ENCODE assay signal across 15 cellular contexts in the genomic region with DNA sequence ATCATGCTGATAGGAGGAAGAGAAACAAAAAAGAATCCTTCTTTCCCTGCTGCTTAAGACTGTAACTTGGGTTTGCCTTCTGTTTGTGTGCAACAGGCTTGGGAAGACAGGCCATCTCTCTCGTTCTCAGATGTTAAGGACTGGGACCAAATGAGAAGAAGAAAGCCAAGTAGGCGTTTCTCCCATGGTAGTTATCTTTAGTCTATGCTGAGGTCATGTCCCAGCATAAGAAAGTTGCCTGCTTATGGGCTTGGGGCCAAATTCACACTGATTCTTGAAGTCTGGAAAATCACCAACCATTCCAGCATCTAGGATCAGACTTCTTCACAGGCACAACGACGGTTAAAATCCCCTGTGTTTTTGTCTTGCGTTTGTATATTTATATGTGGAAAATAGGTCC. TPM values are rescaled to one million over a fixed set of nuclear protein-coding genes. Genes with fewer than 3 reads are reported as not detected.
DNase-seq lines count a peak whose midpoint lies in the region; ATAC-seq and TF ChIP-seq lines count a peak whose summit lies in the region.
"Had no signal": no experiment of that assay in that cellular context is flagged by ENCODE, and none has a peak within 500 bp of the region (broad histone marks: within the 10 kb centered on the region; RNA-seq: fewer than 3 reads in every experiment).

No MANE protein-coding gene starts in this region.

- intact Hi-C loops in Right ventricle myocardium superior (cut with DNase I): no loop called here
- intact Hi-C loops in cardiac septum (cut with DNase I): no loop called here
- intact Hi-C loops in left ventricle myocardium superior (cut with micrococcal nuclease): no loop called here
- intact Hi-C loops in A673 (cut with micrococcal nuclease; ENCODE audit: unreplicated experiment): no loop called here

- CTCF ChIA-PET in A673 (lab: Charles Lee): no interaction called here

- H3K9ac ChIP-seq in smooth muscle cell (ENCODE audit: low read depth): no peak overlapping the region
- H3K9ac ChIP-seq: BLaER1 treated with 17β-estradiol and CSF1 and Interleukin-3, amounts not matched to agents 10 nM and 100 nM had no signal

- H3K4me1 ChIP-seq in smooth muscle cell (ENCODE audit: low read depth): no peaks in the 10 kb centered on the region
- no peaks in the 10 kb centered on the region for H3K4me1 ChIP-seq in A673 (ENCODE audit: insufficient read depth, low read length, poor library complexity, severe bottlenecking)

- H3K27me3 ChIP-seq in smooth muscle cell (ENCODE audit: low read depth): no peaks in the 10 kb centered on the region
- no peaks in the 10 kb centered on the region for H3K27me3 ChIP-seq in A673 (replicated peaks; ENCODE audit: insufficient read depth, low read depth, low read length, poor library complexity)
- H3K27me3 ChIP-seq: BLaER1 treated with 17β-estradiol and CSF1 and Interleukin-3, amounts not matched to agents 10 nM and 100 nM had no signal

- POLR2A ChIA-PET in A673 (lab: Charles Lee; ENCODE audit: low non-redundant PET): no interaction called here

- H3K36me3 ChIP-seq in smooth muscle cell (ENCODE audit: low read depth): no peaks in the 10 kb centered on the region
- H3K36me3 ChIP-seq in A673 (ENCODE audit: insufficient read depth, low read length, poor library complexity, severe bottlenecking): no peaks in the 10 kb centered on the region
- H3K36me3 ChIP-seq: BLaER1 treated with 17β-estradiol and CSF1 and Interleukin-3, amounts not matched to agents 10 nM and 100 nM had no signal

- H3F3A ChIP-seq in smooth muscle cell (ENCODE audit: low read depth): no peaks in the 10 kb centered on the region

- no TSS peak for BruUV-seq in A673 (replicated peaks; lab: Mats Ljungman, UMichigan)

- 73% methylated on average over 5 of the region's 5 CpGs for WGBS in smooth muscle cell (ENCODE audit: low lambda C conversion rate)

- H2AFZ ChIP-seq in smooth muscle cell (ENCODE audit: low read depth): peak overlapping the region; percentile 31

- no peak overlapping the region for H3K4me2 ChIP-seq in smooth muscle cell

- no peak for TF ChIP-seq CTCF in smooth muscle cell (IDR thresholded peaks at IDR 0.05; ENCODE audit: borderline replicate concordance, insufficient read depth, poor library complexity, severe bottlenecking)
- TF ChIP-seq CTCF in A673 (conservative IDR thresholded peaks at IDR 0.05; ENCODE audit: low read depth, low read length): no peak

- H4K20me1 ChIP-seq in smooth muscle cell (ENCODE audit: low read depth): no peaks in the 10 kb centered on the region
- H4K20me1 ChIP-seq: BLaER1 treated with 17β-estradiol and CSF1 and Interleukin-3, amounts not matched to agents 10 nM and 100 nM had no signal

- ATAC-seq in Right ventricle myocardium superior (ENCODE audit: poor library complexity) (peak; percentile 78), left ventricle myocardium superior (peak; percentile 81)
- ATAC-seq: HepG2 had no signal

- H3K4me3 ChIP-seq in smooth muscle cell: no peak overlapping the region
- no peak overlapping the region for H3K4me3 ChIP-seq in A673 (ENCODE audit: low read depth, low read length, poor library complexity, severe bottlenecking)
- H3K4me3 ChIP-seq: BLaER1 treated with 17β-estradiol and CSF1 and Interleukin-3, amounts not matched to agents 10 nM and 100 nM had no signal

- no peak overlapping the region for H3K27ac ChIP-seq in smooth muscle cell (ENCODE audit: low read depth)
- no peak overlapping the region for H3K27ac ChIP-seq in A673 (ENCODE audit: low read depth, low read length, poor library complexity, severe bottlenecking)
- H3K27ac ChIP-seq: BLaER1 treated with 17β-estradiol and CSF1 and Interleukin-3, amounts not matched to agents 10 nM and 100 nM had no signal

- H3K79me2 ChIP-seq in smooth muscle cell (ENCODE audit: low read depth): no peaks in the 10 kb centered on the region

- DNase-seq in Right ventricle myocardium superior (no peak), cardiac septum (ENCODE audit: low spot score) (no peak), left ventricle myocardium superior (no peak), smooth muscle cell (lab: John Stamatoyannopoulos, UW; ENCODE audit: unreplicated experiment) (no peak), hypothalamus (lab: John Stamatoyannopoulos, UW) (no peak), A673 (ENCODE audit: low spot score) (no peak), RKO (ENCODE audit: low spot score) (no peak)
- DNase-seq: 8988T; ACHN; Calu3; CD4-positive, CD25-positive, alpha-beta regulatory T cell; DMS 273 treated with DMSO at 0.1 percent for 48 hours; HCEC 1CT had no signal

- H3K9me3 ChIP-seq in smooth muscle cell (replicated peaks; ENCODE audit: low read depth) (no peaks in the 10 kb centered on the region), A673 (ENCODE audit: low read depth, low read length, poor library complexity, severe bottlenecking) (no peaks in the 10 kb centered on the region)

RNA-seq across cellular contexts. Expression of gene PALM2AKAP2, which starts 44.2 kb away (rescaled TPM):
- total RNA-seq in Right ventricle myocardium superior (87.5 TPM), cardiac septum (165 TPM), left ventricle myocardium superior (76.1 TPM), smooth muscle cell (9.3 and 23.0 TPM in 2 replicates), A673 (2021) (5.0 and 5.7 TPM in 2 replicates)
- polyA plus RNA-seq in smooth muscle cell: 5.8 and 9.8 TPM in 2 replicates
- total RNA-seq: Calu3 had no signal
